Comparison of ENCODE assay signal across 17 cellular contexts in the genomic region with DNA sequence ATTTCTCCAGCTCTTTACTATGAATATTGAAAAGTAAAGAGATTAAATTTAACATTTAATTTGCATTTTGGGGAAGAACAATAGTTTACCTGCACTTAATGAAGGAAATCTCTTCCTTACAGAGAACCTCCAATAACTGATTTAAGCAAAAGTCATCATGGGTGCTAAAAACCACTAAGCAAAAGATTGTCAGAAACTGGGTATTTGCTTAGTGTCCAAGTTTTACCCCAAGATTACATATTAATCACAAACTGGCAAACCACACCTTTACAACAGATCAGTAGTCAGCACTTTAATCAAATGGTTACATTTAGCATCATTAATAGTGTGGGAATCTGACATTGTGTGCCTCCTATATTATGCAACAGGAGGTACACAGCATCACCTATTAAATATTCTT. TPM values are rescaled to one million over a fixed set of nuclear protein-coding genes. Genes with fewer than 3 reads are reported as not detected.
DNase-seq lines count a peak whose midpoint lies in the region; ATAC-seq, FAIRE-seq and TF ChIP-seq lines count a peak whose summit lies in the region.
"Had no signal": no experiment of that assay in that cellular context is flagged by ENCODE, and none has a peak within 500 bp of the region (broad histone marks: within the 10 kb centered on the region; RNA-seq: fewer than 3 reads in every experiment).

No MANE protein-coding gene starts in this region.

- peak overlapping the region; percentile 97 for H3K4me3 Mint-ChIP-seq in activated CD4-positive, alpha-beta memory T cell treated with anti-CD3 and anti-CD28 coated beads, Interleukin-2, amount 10 ng/mL, durations not matched to agents 7 days and 5 days
- no peak overlapping the region for H3K4me3 Mint-ChIP-seq in activated CD4-positive, alpha-beta memory T cell treated with anti-CD3 and anti-CD28 coated beads for 36 hours

- H3K9me3 ChIP-seq in Karpas-422 (ENCODE audit: low read length), result no peaks in the 10 kb centered on the region
- peaks cover 1% of the 10 kb centered on the region; the same call in 2 of the 3 replicates for H3K9me3 ChIP-seq in GM12878 (replicated peaks; ENCODE audit: control insufficient read depth, insufficient read depth, low read length)
- peaks cover 3% of the 10 kb centered on the region for H3K9me3 ChIP-seq in neural cell (ENCODE audit: low read length)

- H3K4me2 ChIP-seq in Karpas-422 (ENCODE audit: low read depth, low read length, poor library complexity, severe bottlenecking) (peak overlapping the region; percentile 82), GM12878 (ENCODE audit: control insufficient read depth, insufficient read depth) (peak overlapping the region; percentile 66), neural cell (ENCODE audit: low read length) (no peak overlapping the region)

- H3K36me3 Mint-ChIP-seq in activated CD4-positive, alpha-beta memory T cell treated with anti-CD3 and anti-CD28 coated beads, Interleukin-2, amount 10 ng/mL, durations not matched to agents 7 days and 5 days (ENCODE audit: low read depth), result peaks cover 24% of the 10 kb centered on the region
- H3K36me3 Mint-ChIP-seq in activated CD4-positive, alpha-beta memory T cell treated with anti-CD3 and anti-CD28 coated beads for 36 hours, result peaks cover 5% of the 10 kb centered on the region

- no peak for FAIRE-seq in GM12878 (lab: Jason Lieb, UNC)

- H3K9me3 Mint-ChIP-seq in activated CD4-positive, alpha-beta memory T cell treated with anti-CD3 and anti-CD28 coated beads, Interleukin-2, amount 10 ng/mL, durations not matched to agents 7 days and 5 days, result no peaks in the 10 kb centered on the region
- peaks cover 3% of the 10 kb centered on the region for H3K9me3 Mint-ChIP-seq in activated CD4-positive, alpha-beta memory T cell treated with anti-CD3 and anti-CD28 coated beads for 36 hours

- H3K27me3 Mint-ChIP-seq in activated CD4-positive, alpha-beta memory T cell treated with anti-CD3 and anti-CD28 coated beads, Interleukin-2, amount 10 ng/mL, durations not matched to agents 7 days and 5 days, result no peaks in the 10 kb centered on the region
- no peaks in the 10 kb centered on the region for H3K27me3 Mint-ChIP-seq in activated CD4-positive, alpha-beta memory T cell treated with anti-CD3 and anti-CD28 coated beads for 36 hours

- SMC1A ChIA-PET in GM12878 (lab: Charles Lee; ENCODE audit: uncharacterized antibody, unreplicated experiment), result interaction anchor here (1.7 to 5.3 kb wide), 2 partner anchors 11 to 34 kb away, joined by 7 to 40 read pairs; no protein-coding TSS in a partner anchor

- TF ChIP-seq CTCF in GM12878 (IDR thresholded peaks at IDR 0.05 in 2 of 3, conservative IDR thresholded peaks at IDR 0.05 in 1 of 3; ENCODE audit: control insufficient read depth in 2 of 3, extremely low read depth in 1 of 3, insufficient read depth in 1 of 3, low read depth in 3 of 3, low read length in 3 of 3) (no peak), neural cell (IDR thresholded peaks at IDR 0.05; ENCODE audit: poor library complexity, severe bottlenecking) (no peak), foreskin keratinocyte (conservative IDR thresholded peaks at IDR 0.05) (no peak)

- no peaks in the 10 kb centered on the region; the same call in 1 of the 2 replicates for H3K36me3 ChIP-seq in Karpas-422 (ENCODE audit: insufficient read depth, low read length)
- H3K36me3 ChIP-seq in GM12878 (ENCODE audit: control insufficient read depth in 2 of 2, insufficient read depth in 2 of 2, low read length in 1 of 2), result no peaks in the 10 kb centered on the region; a peak in 1 of 4 replicates
- H3K36me3 ChIP-seq in neural cell (ENCODE audit: insufficient read depth, low read length), result no peaks in the 10 kb centered on the region
- H3K36me3 ChIP-seq: cardiac muscle cell had no signal

- RAD21 ChIA-PET in GM12878 (lab: Charles Lee; ENCODE audit: unreplicated experiment), result interaction anchor here (0.6 to 3.5 kb wide), 4 partner anchors 9 to 99 kb away, joined by 3 to 21 read pairs (median 4); no protein-coding TSS in a partner anchor

- H3K9me2 ChIP-seq in Karpas-422 (replicated peaks; ENCODE audit: insufficient read depth, low read length) (no peaks in the 10 kb centered on the region), neural cell (ENCODE audit: insufficient read depth, low read length) (no peaks in the 10 kb centered on the region)

- no peaks in the 10 kb centered on the region for H3F3A ChIP-seq in neural cell (ENCODE audit: insufficient read depth, low read length, poor library complexity, severe bottlenecking)

- TF ChIP-seq EP300 in GM12878 (IDR thresholded peaks at IDR 0.05; ENCODE audit: borderline replicate concordance in 1 of 2, control insufficient read depth in 1 of 2, low read depth in 2 of 2, low read length in 2 of 2), result no peak
- no peak for TF ChIP-seq EP300 in neural cell (conservative IDR thresholded peaks at IDR 0.05; ENCODE audit: poor library complexity, severe bottlenecking)

- H3K4me1 ChIP-seq in Karpas-422 (ENCODE audit: low read length), result peaks cover 45% of the 10 kb centered on the region
- peaks cover 7% of the 10 kb centered on the region; the same call in 1 of the 2 replicates for H3K4me1 ChIP-seq in GM12878 (ENCODE audit: control insufficient read depth, insufficient read depth, low read length)
- peaks cover 19% of the 10 kb centered on the region for H3K4me1 ChIP-seq in foreskin keratinocyte

- H3K27ac ChIP-seq in Karpas-422 (ENCODE audit: low read length) (no peak overlapping the region), GM12878 (ENCODE audit: control insufficient read depth, insufficient read depth) (0 out of 2 replicates have a peak overlapping the region, but pooled peaks have one; percentile 18), neural cell (ENCODE audit: low read length) (no peak overlapping the region), foreskin keratinocyte (no peak overlapping the region)
- H3K27ac ChIP-seq: cardiac muscle cell, parathyroid adenoma, WERI-Rb-1 had no signal

- H3K4me1 Mint-ChIP-seq in activated CD4-positive, alpha-beta memory T cell treated with anti-CD3 and anti-CD28 coated beads, Interleukin-2, amount 10 ng/mL, durations not matched to agents 7 days and 5 days, result peaks cover 49% of the 10 kb centered on the region
- H3K4me1 Mint-ChIP-seq in activated CD4-positive, alpha-beta memory T cell treated with anti-CD3 and anti-CD28 coated beads for 36 hours (ENCODE audit: low read depth), result peaks cover 46% of the 10 kb centered on the region

- ATAC-seq in GM12878, result no peak
- ATAC-seq in HG03097 (IDR thresholded peaks at IDR 0.05; ENCODE audit: low FRiP score, unreplicated experiment), result no peak
- no peak for ATAC-seq in foreskin keratinocyte

- no TSS peak for BruUV-seq in GM12878 (replicated peaks; lab: Mats Ljungman, UMichigan)

- no peaks in the 10 kb centered on the region for H4K20me1 ChIP-seq in Karpas-422 (ENCODE audit: insufficient read depth, low read depth, low read length)
- H4K20me1 ChIP-seq in GM12878 (ENCODE audit: control insufficient read depth, insufficient read depth), result peaks cover 4% of the 10 kb centered on the region; the same call in 1 of the 2 replicates
- H4K20me1 ChIP-seq in neural cell (ENCODE audit: insufficient read depth), result no peaks in the 10 kb centered on the region

- POLR2A ChIA-PET in activated CD4-positive, alpha-beta memory T cell treated with anti-CD3 and anti-CD28 coated beads, Interleukin-2, amount 10 ng/mL, durations not matched to agents 7 days and 5 days (lab: Charles Lee), result interaction anchor here (0.9 to 2.0 kb wide), 3 partner anchors 8 to 68 kb away, joined by 4 to 5 read pairs (median 4); no protein-coding TSS in a partner anchor
- POLR2A ChIA-PET in activated CD4-positive, alpha-beta memory T cell treated with anti-CD3 and anti-CD28 coated beads for 36 hours (lab: Charles Lee), result no interaction called here
- POLR2A ChIA-PET in GM12878 (lab: Charles Lee), result interaction anchor here (0.6 to 5.0 kb wide), 2 partner anchors 11 to 18 kb away, joined by 4 to 24 read pairs; no protein-coding TSS in a partner anchor

- H3K27me3 ChIP-seq in Karpas-422 (ENCODE audit: low read length), result no peaks in the 10 kb centered on the region
- no peaks in the 10 kb centered on the region for H3K27me3 ChIP-seq in GM12878 (replicated peaks in 1 of 2; ENCODE audit: control insufficient read depth in 2 of 2, insufficient read depth in 2 of 2, low read length in 1 of 2)
- no peaks in the 10 kb centered on the region for H3K27me3 ChIP-seq in neural cell (ENCODE audit: insufficient read depth, low read depth, low read length)
- no peaks in the 10 kb centered on the region for H3K27me3 ChIP-seq in foreskin keratinocyte
- H3K27me3 ChIP-seq: cardiac muscle cell had no signal

- H2AFZ ChIP-seq in Karpas-422 (ENCODE audit: low read length) (no peak overlapping the region), GM12878 (ENCODE audit: control insufficient read depth, low read depth, low read length) (no peak overlapping the region), neural cell (ENCODE audit: low read depth, low read length) (no peak overlapping the region)
- H2AFZ ChIP-seq: parathyroid adenoma had no signal

- in situ Hi-C loops in GM12878 (cut with MboI), result no loop called here

- H3K9ac ChIP-seq in Karpas-422 (ENCODE audit: low read length) (peak overlapping the region; percentile 73), GM12878 (ENCODE audit: control insufficient read depth, insufficient read depth, low read length) (no peak overlapping the region), neural cell (ENCODE audit: low read length) (no peak overlapping the region)
- H3K9ac ChIP-seq: parathyroid adenoma had no signal

- intact Hi-C loops in activated CD4-positive, alpha-beta memory T cell treated with anti-CD3 and anti-CD28 coated beads for 36 hours (cut with micrococcal nuclease), result loop anchor here (10.0 kb wide), 1 partner anchor 497 kb away; a partner anchor contains a TSS
- intact Hi-C loops in GM12878 (cut with micrococcal nuclease; ENCODE audit: unreplicated experiment), result loop anchor here (5.0 kb wide), 2 partner anchors 35 to 70 kb away; no protein-coding TSS in a partner anchor

- TF ChIP-seq POLR2A in GM12878 (IDR thresholded peaks at IDR 0.05; ENCODE audit: low read depth, low read length), result no peak

- H3K79me2 ChIP-seq in Karpas-422 (ENCODE audit: low read length) (peaks cover 70% of the 10 kb centered on the region), GM12878 (ENCODE audit: control insufficient read depth, insufficient read depth, low read length) (peaks cover 38% of the 10 kb centered on the region), neural cell (replicated peaks; ENCODE audit: insufficient read depth, low read length) (peaks cover 54% of the 10 kb centered on the region)

- H3K4me3 ChIP-seq in Karpas-422 (ENCODE audit: low read length) (peak overlapping the region; percentile 79), GM12878 (0 out of 2 replicates have a peak overlapping the region, but pooled peaks have one; percentile 9), neural cell (ENCODE audit: low read length) (peak overlapping the region; percentile 83)

- no peak overlapping the region for H3K27ac Mint-ChIP-seq in activated CD4-positive, alpha-beta memory T cell treated with anti-CD3 and anti-CD28 coated beads, Interleukin-2, amount 10 ng/mL, durations not matched to agents 7 days and 5 days
- no peak overlapping the region for H3K27ac Mint-ChIP-seq in activated CD4-positive, alpha-beta memory T cell treated with anti-CD3 and anti-CD28 coated beads for 36 hours

- DNase-seq in activated CD4-positive, alpha-beta memory T cell treated with anti-CD3 and anti-CD28 coated beads, Interleukin-2, amount 10 ng/mL, durations not matched to agents 7 days and 5 days, result no peak
- DNase-seq in activated CD4-positive, alpha-beta memory T cell treated with anti-CD3 and anti-CD28 coated beads for 36 hours, result no peak
- DNase-seq in Karpas-422 (no peak), GM12878 (ENCODE audit: low read depth, low spot score) (no peak), NCI-H1694 (lab: John Stamatoyannopoulos, UW) (no peak), foreskin keratinocyte (no peak)
- DNase-seq: ACHN; activated effector memory CD4-positive, alpha-beta T cell treated with anti-CD3 and anti-CD28 coated beads, Interleukin-2, amount 50 U/mL, for 16 hours; NCI-H146; NCI-H524; SHP77 treated with DMSO at 0.1 percent for 48 hours; stimulated activated CD8-positive, alpha-beta memory T cell treated with anti-CD3 and anti-CD28 coated beads, Interleukin-4, amount 100 ng/mL, for 48 hours; WERI-Rb-1 had no signal

- CTCF ChIA-PET in activated CD4-positive, alpha-beta memory T cell treated with anti-CD3 and anti-CD28 coated beads, Interleukin-2, amount 10 ng/mL, durations not matched to agents 7 days and 5 days (lab: Charles Lee), result no interaction called here
- CTCF ChIA-PET in activated CD4-positive, alpha-beta memory T cell treated with anti-CD3 and anti-CD28 coated beads for 36 hours (lab: Charles Lee), result no interaction called here
- CTCF ChIA-PET in GM12878 (lab: Yijun Ruan, JAX), result interaction anchor here (0.7 to 2.1 kb wide), 4 partner anchors 9 to 45 kb away, joined by 3 to 9 read pairs (median 4); no protein-coding TSS in a partner anchor

- no peak for TF ChIP-seq RAD21 in GM12878 (IDR thresholded peaks at IDR 0.05; ENCODE audit: insufficient read depth, low read depth, low read length)
- no peak for TF ChIP-seq RAD21 in neural cell (conservative IDR thresholded peaks at IDR 0.05)

RNA-seq across cellular contexts. Expression of a gene that starts 2.7 kb away (rescaled TPM):
- total RNA-seq in activated CD4-positive, alpha-beta memory T cell treated with anti-CD3 and anti-CD28 coated beads, Interleukin-2, amount 10 ng/mL, durations not matched to agents 7 days and 5 days, result 10 to 100 TPM; 51.2 to 51.7 TPM
- 10 to 100 TPM; 33.3 to 33.4 TPM for total RNA-seq in activated CD4-positive, alpha-beta memory T cell treated with anti-CD3 and anti-CD28 coated beads for 36 hours
- total RNA-seq in Karpas-422 (2014; rRNA removed; shearing (Covaris generic); ENCODE audit: low replicate concordance), result 36.7 and 62.8 TPM in 2 replicates
- total RNA-seq in GM12878 (2013; cell fraction: nucleolus; rRNA removed), result 72.3 and 76.3 TPM in 2 replicates
- total RNA-seq in GM12878 (2014; rRNA removed), result 15.1 and 17.9 TPM in 2 replicates
- 18.2 and 18.9 TPM in 2 replicates for total RNA-seq in GM12878 (2014; rRNA removed; fragmentation: Illumina TruSeq; extraction: Trizol)
- total RNA-seq in GM12878 (2021), result 18.5 and 20.4 TPM in 2 replicates
- 11.2 TPM for polyA plus RNA-seq in GM12878 (2011; ENCODE audit: low read depth)
- 38.2 and 46.2 TPM in 2 replicates for polyA plus RNA-seq in GM12878 (2011; rRNA removed)
- polyA plus RNA-seq in GM12878 (2011; cell fraction: cytosol; rRNA removed), result 24.4 and 30.0 TPM in 2 replicates
- 23.6 and 32.5 TPM in 2 replicates for polyA plus RNA-seq in GM12878 (2011; cell fraction: nucleus; rRNA removed)
- 9.7 and 11.7 TPM in 2 replicates for polyA plus RNA-seq in GM12878 (2012)
- 12.9 and 18.6 TPM in 2 replicates for polyA plus RNA-seq in GM12878 (2014; fragmentation: Illumina TruSeq; extraction: Trizol)
- 1 to 10 TPM; 3.4 to 5.9 TPM for polyA plus RNA-seq in GM12878 (2014; fragmentation: Nextera tagmentation; extraction: Ambion mirVana)
- 9.9 and 11.5 TPM in 2 replicates for polyA plus RNA-seq in GM12878 (2014; rRNA removed)
- polyA plus RNA-seq in GM12878 (2016; fragmentation: Nextera tagmentation; extraction: Ambion mirVana), result 1 to 10 TPM; 2.8 to 3.0 TPM
- polyA minus RNA-seq in GM12878 (2011; rRNA and poly(A)+ RNA removed), result 121 and 149 TPM in 2 replicates
- polyA minus RNA-seq in GM12878 (2011; cell fraction: cytosol; rRNA and poly(A)+ RNA removed), result 39.9 and 47.0 TPM in 2 replicates
- 44.7 and 55.4 TPM in 2 replicates for polyA minus RNA-seq in GM12878 (2011; cell fraction: nucleus; rRNA and poly(A)+ RNA removed)
- polyA plus RNA-seq in neural cell, result 23.3 and 24.0 TPM in 2 replicates
- polyA minus RNA-seq in neural cell, result 103 and 120 TPM in 2 replicates
- total RNA-seq in foreskin keratinocyte, result 20.8 and 21.2 TPM in 2 replicates
- 3.9 and 4.4 TPM in 2 replicates for polyA plus RNA-seq in foreskin keratinocyte

Comparison
In these comparisons a context has a peak if more than half of its experiments do, and no peak if none do; other contexts are left out.
1. H3K4me3 ChIP-seq: peak in every context shown above with its lines; median percentile 83 in neural cell; 79 in Karpas-422; 9 in GM12878.